ENCODE assay signal across 24 cellular contexts in the genomic region with DNA sequence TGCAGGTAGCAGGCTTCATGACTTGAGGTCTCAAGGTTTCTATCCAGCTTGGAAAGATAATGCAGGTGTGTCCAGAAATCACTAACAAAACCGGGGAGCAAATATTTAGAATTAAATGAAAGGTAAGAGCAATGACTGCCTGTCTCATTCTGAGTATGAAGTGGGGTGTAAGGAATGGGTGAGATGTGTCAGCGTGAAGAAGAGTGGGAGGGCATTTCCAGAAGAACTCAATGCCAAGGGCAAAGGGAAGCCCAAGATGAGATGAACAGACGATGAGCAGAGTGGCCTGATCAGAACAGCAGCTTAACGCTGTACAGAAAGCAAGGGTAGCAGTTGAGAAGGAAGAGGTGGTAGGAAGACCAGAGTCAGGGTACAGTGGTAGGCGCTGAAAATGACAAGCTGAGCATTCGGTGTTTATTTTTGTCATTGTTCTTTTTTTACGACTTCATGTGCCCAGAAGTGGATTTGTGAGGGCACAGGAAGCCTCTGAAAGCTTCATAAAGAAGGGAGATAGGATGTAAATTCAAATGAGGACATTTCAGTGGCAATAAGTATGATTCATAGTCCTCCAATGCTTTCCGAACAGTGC.
DNase-seq lines count a peak whose midpoint lies in the region; ATAC-seq and TF ChIP-seq lines count a peak whose summit lies in the region.
"Had no signal": no experiment of that assay in that cellular context is flagged by ENCODE, and none has a peak within 500 bp of the region (broad histone marks: within the 10 kb centered on the region; RNA-seq: fewer than 3 reads in every experiment).

No MANE protein-coding gene starts in this region.

- no peaks in the 10 kb centered on the region for H3K9me3 ChIP-seq in stomach
- H3K9me3 ChIP-seq: left lung, SK-N-SH, thyroid gland had no signal

- H3K27me3 Mint-ChIP-seq in activated CD8-positive, alpha-beta T cell treated with anti-CD3 and anti-CD28 coated beads for 36 hours = no peaks in the 10 kb centered on the region
- H3K27me3 Mint-ChIP-seq in activated CD8-positive, alpha-beta T cell treated with anti-CD3 and anti-CD28 coated beads, Interleukin-2, amount 10 ng/mL, durations not matched to agents 7 days and 5 days (ENCODE audit: low read depth) = no peaks in the 10 kb centered on the region
- H3K27me3 Mint-ChIP-seq in WTC11 (ENCODE audit: low read depth) (no peaks in the 10 kb centered on the region), endothelial cell (ENCODE audit: unreplicated experiment) (peaks cover 8% of the 10 kb centered on the region)
- H3K27me3 Mint-ChIP-seq: central memory CD8-positive, alpha-beta T cell; naive B cell had no signal

- CTCF ChIA-PET in activated CD8-positive, alpha-beta T cell treated with anti-CD3 and anti-CD28 coated beads for 36 hours (lab: Charles Lee) = no interaction called here
- CTCF ChIA-PET in activated CD8-positive, alpha-beta T cell treated with anti-CD3 and anti-CD28 coated beads, Interleukin-2, amount 10 ng/mL, durations not matched to agents 7 days and 5 days (lab: Charles Lee) = no interaction called here
- CTCF ChIA-PET in WTC11 (lab: Charles Lee) = no interaction called here

- 76 to 82% (median 79%) methylated on average over 8 of the region's 8 CpGs for WGBS in stomach, 5 donors

- H3K4me1 Mint-ChIP-seq in activated CD8-positive, alpha-beta T cell treated with anti-CD3 and anti-CD28 coated beads for 36 hours (ENCODE audit: low read depth) = peaks cover 24% of the 10 kb centered on the region
- no peaks in the 10 kb centered on the region for H3K4me1 Mint-ChIP-seq in activated CD8-positive, alpha-beta T cell treated with anti-CD3 and anti-CD28 coated beads, Interleukin-2, amount 10 ng/mL, durations not matched to agents 7 days and 5 days (ENCODE audit: low read depth)
- H3K4me1 Mint-ChIP-seq in WTC11 (peaks cover 20% of the 10 kb centered on the region), endothelial cell (ENCODE audit: unreplicated experiment) (peaks cover 51% of the 10 kb centered on the region)
- H3K4me1 Mint-ChIP-seq: central memory CD8-positive, alpha-beta T cell; naive B cell had no signal

- peaks cover 12 to 51% (median 45%) of the 10 kb centered on the region in 4 donors for H3K36me3 ChIP-seq in stomach

- peak overlapping the region; percentile 47 for H3K27ac ChIP-seq in substantia nigra (ENCODE audit: low read depth, low read length, poor library complexity, severe bottlenecking)
- H3K27ac ChIP-seq in stomach = no peak overlapping the region
- H3K27ac ChIP-seq: BLaER1, WERI-Rb-1 had no signal

- no peak for DNase-seq in activated CD8-positive, alpha-beta T cell treated with anti-CD3 and anti-CD28 coated beads for 36 hours
- DNase-seq in activated CD8-positive, alpha-beta T cell treated with anti-CD3 and anti-CD28 coated beads, Interleukin-2, amount 10 ng/mL, durations not matched to agents 7 days and 5 days = no peak
- DNase-seq in WTC11 (ENCODE audit: low spot score) (no peak), endothelial cell (ENCODE audit: low spot score) (no peak), substantia nigra (lab: John Stamatoyannopoulos, UW) (no peak), HuH-7.5 (ENCODE audit: low spot score) (no peak), stomach (no peak)
- DNase-seq: activated T-cell treated with anti-CD3 and anti-CD28 coated beads, Interleukin-2, amount 50 U/mL, for 72 hours; aorta; DND-41; erythroblast; foreskin fibroblast; H7; left lung; naive B cell; NCI-H187; SK-N-SH; stimulated activated CD4-positive, alpha-beta T cell treated with anti-CD3 and anti-CD28 coated beads, Interleukin-1b, Interleukin-23, amount 100 ng/mL, for 48 hours; thyroid gland; WERI-Rb-1 had no signal

- no peak for TF ChIP-seq CTCF in activated CD8-positive, alpha-beta T cell treated with anti-CD3 and anti-CD28 coated beads for 36 hours (IDR thresholded peaks at IDR 0.05)
- TF ChIP-seq CTCF in WTC11 (IDR thresholded peaks at IDR 0.05) = no peak
- TF ChIP-seq CTCF in endothelial cell (IDR thresholded peaks at IDR 0.05; ENCODE audit: unreplicated experiment) = no peak
- TF ChIP-seq CTCF in stomach (IDR thresholded peaks at IDR 0.05) = no peak

- no peaks in the 10 kb centered on the region for H3K9me3 Mint-ChIP-seq in activated CD8-positive, alpha-beta T cell treated with anti-CD3 and anti-CD28 coated beads for 36 hours
- no peaks in the 10 kb centered on the region for H3K9me3 Mint-ChIP-seq in activated CD8-positive, alpha-beta T cell treated with anti-CD3 and anti-CD28 coated beads, Interleukin-2, amount 10 ng/mL, durations not matched to agents 7 days and 5 days (ENCODE audit: insufficient read depth)
- H3K9me3 Mint-ChIP-seq in WTC11 = no peaks in the 10 kb centered on the region
- H3K9me3 Mint-ChIP-seq in endothelial cell (ENCODE audit: unreplicated experiment) = no peaks in the 10 kb centered on the region
- H3K9me3 Mint-ChIP-seq: activated naive CD4-positive, alpha-beta T cell treated with anti-CD3 and anti-CD28 coated beads, Interleukin-2, amount 50 U/mL, for 72 hours; activated T-cell treated with anti-CD3 and anti-CD28 coated beads, Interleukin-2, amount 50 U/mL, for 72 hours; central memory CD8-positive, alpha-beta T cell; naive B cell had no signal

- intact Hi-C loops in activated CD8-positive, alpha-beta T cell treated with anti-CD3 and anti-CD28 coated beads for 36 hours (cut with micrococcal nuclease) = no loop called here
- intact Hi-C loops in stomach (cut with DNase I; ENCODE audit: low total_unique reads) = no loop called here

- peak overlapping the region; percentile 4 for H3K27ac Mint-ChIP-seq in activated CD8-positive, alpha-beta T cell treated with anti-CD3 and anti-CD28 coated beads for 36 hours
- no peak overlapping the region for H3K27ac Mint-ChIP-seq in activated CD8-positive, alpha-beta T cell treated with anti-CD3 and anti-CD28 coated beads, Interleukin-2, amount 10 ng/mL, durations not matched to agents 7 days and 5 days
- H3K27ac Mint-ChIP-seq in WTC11 = peak overlapping the region; percentile 84
- H3K27ac Mint-ChIP-seq in endothelial cell (ENCODE audit: unreplicated experiment) = peak overlapping the region; percentile 73

- POLR2A ChIA-PET in activated CD8-positive, alpha-beta T cell treated with anti-CD3 and anti-CD28 coated beads for 36 hours (lab: Charles Lee) = no interaction called here
- POLR2A ChIA-PET in activated CD8-positive, alpha-beta T cell treated with anti-CD3 and anti-CD28 coated beads, Interleukin-2, amount 10 ng/mL, durations not matched to agents 7 days and 5 days (lab: Charles Lee) = no interaction called here
- POLR2A ChIA-PET in WTC11 (lab: Charles Lee) = no interaction called here

- no peak overlapping the region for H3K4me3 Mint-ChIP-seq in activated CD8-positive, alpha-beta T cell treated with anti-CD3 and anti-CD28 coated beads for 36 hours
- no peak overlapping the region for H3K4me3 Mint-ChIP-seq in activated CD8-positive, alpha-beta T cell treated with anti-CD3 and anti-CD28 coated beads, Interleukin-2, amount 10 ng/mL, durations not matched to agents 7 days and 5 days
- H3K4me3 Mint-ChIP-seq in WTC11 (no peak overlapping the region), endothelial cell (ENCODE audit: unreplicated experiment) (peak overlapping the region; percentile 52)
- H3K4me3 Mint-ChIP-seq: activated T-cell treated with anti-CD3 and anti-CD28 coated beads, Interleukin-2, amount 50 U/mL, for 72 hours; central memory CD8-positive, alpha-beta T cell; naive B cell had no signal

- peaks cover 0 to 22% (median 6%) of the 10 kb centered on the region in 4 donors for H3K4me1 ChIP-seq in stomach
- H3K4me1 ChIP-seq: left lung, thyroid gland had no signal

- no peak overlapping the region for H3K4me3 ChIP-seq in stomach
- H3K4me3 ChIP-seq: BLaER1, left lung, thyroid gland had no signal

- TF ChIP-seq EP300 in stomach (IDR thresholded peaks at IDR 0.05) = no peak

- no peak for TF ChIP-seq POLR2A in stomach (IDR thresholded peaks at IDR 0.05)

- peaks cover 21% of the 10 kb centered on the region for H3K36me3 Mint-ChIP-seq in activated CD8-positive, alpha-beta T cell treated with anti-CD3 and anti-CD28 coated beads for 36 hours (ENCODE audit: low read depth)
- H3K36me3 Mint-ChIP-seq in activated CD8-positive, alpha-beta T cell treated with anti-CD3 and anti-CD28 coated beads, Interleukin-2, amount 10 ng/mL, durations not matched to agents 7 days and 5 days (ENCODE audit: low read depth) = peaks cover 8% of the 10 kb centered on the region
- H3K36me3 Mint-ChIP-seq in WTC11 (peaks cover 67% of the 10 kb centered on the region), endothelial cell (ENCODE audit: low read depth, unreplicated experiment) (peaks cover 55% of the 10 kb centered on the region)

- ATAC-seq in activated CD8-positive, alpha-beta T cell treated with anti-CD3 and anti-CD28 coated beads for 36 hours = no peak
- no peak for ATAC-seq in activated CD8-positive, alpha-beta T cell treated with anti-CD3 and anti-CD28 coated beads, Interleukin-2, amount 10 ng/mL, durations not matched to agents 7 days and 5 days
- ATAC-seq in WTC11 (no peak), HG03159 (IDR thresholded peaks at IDR 0.05; ENCODE audit: unreplicated experiment) (no peak)
- ATAC-seq: left lung had no signal

- H3K27me3 ChIP-seq in stomach = no peaks in the 10 kb centered on the region
- H3K27me3 ChIP-seq: BLaER1, left lung, thyroid gland had no signal

TF ChIP-seq in WTC11, 78 proteins besides CTCF, POLR2A, EP300 and RAD21:
- TF ChIP-seq, protein P1, sequence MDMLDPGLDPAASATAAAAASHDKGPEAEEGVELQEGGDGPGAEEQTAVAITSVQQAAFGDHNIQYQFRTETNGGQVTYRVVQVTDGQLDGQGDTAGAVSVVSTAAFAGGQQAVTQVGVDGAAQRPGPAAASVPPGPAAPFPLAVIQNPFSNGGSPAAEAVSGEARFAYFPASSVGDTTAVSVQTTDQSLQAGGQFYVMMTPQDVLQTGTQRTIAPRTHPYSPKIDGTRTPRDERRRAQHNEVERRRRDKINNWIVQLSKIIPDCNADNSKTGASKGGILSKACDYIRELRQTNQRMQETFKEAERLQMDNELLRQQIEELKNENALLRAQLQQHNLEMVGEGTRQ (CRISPR knock-in tag; IDR thresholded peaks at IDR 0.05) = no peak
